ENCODE assay signal across 12 cellular contexts in genomic region chr6:112563368-112563767, GRCh38.
DNase-seq lines count a peak whose midpoint lies in the region; ATAC-seq and TF ChIP-seq lines count a peak whose summit lies in the region.
"Had no signal": no experiment of that assay in that cellular context is flagged by ENCODE, and none has a peak within 500 bp of the region (broad histone marks: within the 10 kb centered on the region; RNA-seq: fewer than 3 reads in every experiment).

No MANE protein-coding gene starts in this region.

- H3K27ac ChIP-seq in PC-9 = no peak overlapping the region
- H3K27ac ChIP-seq: colonic mucosa, tibial nerve had no signal

- CTCF ChIA-PET in PC-9 (lab: Charles Lee) = no interaction called here

- no peak for ATAC-seq in HG02588 (IDR thresholded peaks at IDR 0.05; ENCODE audit: unreplicated experiment)
- ATAC-seq in GM18867 (IDR thresholded peaks at IDR 0.05; ENCODE audit: unreplicated experiment) = no peak
- ATAC-seq: activated T-cell treated with anti-CD3 and anti-CD28 coated beads, Interleukin-2, amount 50 U/mL, for 72 hours had no signal

- intact Hi-C loops in PC-9 (cut with micrococcal nuclease; ENCODE audit: unreplicated experiment) = no loop called here

- no peaks in the 10 kb centered on the region for H3K9me3 ChIP-seq in PC-9 (ENCODE audit: insufficient read depth, low read depth)
- H3K9me3 ChIP-seq: colonic mucosa, tibial nerve had no signal

- TF ChIP-seq CTCF in PC-9 (conservative IDR thresholded peaks at IDR 0.05) (no peak), fibroblast of pulmonary artery (IDR thresholded peaks at IDR 0.05; ENCODE audit: low read length, missing control alignments) (no peak)

- no peaks in the 10 kb centered on the region for H3K79me2 ChIP-seq in PC-9 (ENCODE audit: low read depth)

- H3K4me3 ChIP-seq in PC-9 (no peak overlapping the region), fibroblast of pulmonary artery (replicated peaks; ENCODE audit: low read depth, low read length) (no peak overlapping the region)
- H3K4me3 ChIP-seq: colonic mucosa, tibial nerve had no signal

- no peaks in the 10 kb centered on the region for H4K20me1 ChIP-seq in PC-9 (ENCODE audit: insufficient read depth)

- BruUV-seq in PC-9 (replicated peaks; lab: Mats Ljungman, UMichigan) = no TSS peak

- H3K36me3 ChIP-seq in PC-9 (ENCODE audit: low read depth) = no peaks in the 10 kb centered on the region
- H3K36me3 ChIP-seq: colonic mucosa, tibial nerve had no signal

- H3K27me3 ChIP-seq in PC-9 (ENCODE audit: insufficient read depth, low read depth) = no peaks in the 10 kb centered on the region
- H3K27me3 ChIP-seq: colonic mucosa, tibial nerve had no signal

- 0 out of 2 replicates have a peak, but pooled peaks cover 7% of the 10 kb centered on the region for H3K4me1 ChIP-seq in PC-9 (replicated peaks; ENCODE audit: insufficient read depth)
- H3K4me1 ChIP-seq: colonic mucosa had no signal

- in situ Hi-C loops in KBM-7 (cut with MboI; ENCODE audit: low pct_unique_long_range_greater_than_20kb, low sequenced_read_pairs) = no loop called here

- peak overlapping the region; percentile 5; the same call in 1 of the 2 replicates for H2AFZ ChIP-seq in PC-9

- no peaks in the 10 kb centered on the region for H3F3A ChIP-seq in PC-9 (ENCODE audit: insufficient read depth, low read depth)

- H3K4me2 ChIP-seq in PC-9 = no peak overlapping the region

- H3K9me2 ChIP-seq in PC-9 (ENCODE audit: insufficient read depth) = no peaks in the 10 kb centered on the region; the same call in 1 of the 2 replicates

- POLR2A ChIA-PET in PC-9 (lab: Charles Lee; ENCODE audit: unreplicated experiment) = no interaction called here

- peak; percentile 52 for DNase-seq in GM03348 (ENCODE audit: low spot score)
- no peak for DNase-seq in PC-9
- peak; percentile 57 for DNase-seq in fibroblast of pulmonary artery (ENCODE audit: low read depth)
- DNase-seq in non-pigmented ciliary epithelial cell (ENCODE audit: low read depth) = peak; percentile 68
- DNase-seq in KBM-7 = no peak
- no peak for DNase-seq in T1000 (lab: John Stamatoyannopoulos, UW)
- DNase-seq: activated T-cell treated with anti-CD3 and anti-CD28 coated beads, Interleukin-2, amount 50 U/mL, for 72 hours; colonic mucosa; NCI-H1436 had no signal

Comparison
In these comparisons a context has a peak if more than half of its experiments do, and no peak if none do; other contexts are left out.
1. DNase-seq: peak in GM03348 (single experiment), fibroblast of pulmonary artery (single experiment) and non-pigmented ciliary epithelial cell (single experiment); none in PC-9 (0 of 2), KBM-7 (single experiment) and T1000 (single experiment).